19 cellular contexts compared by ENCODE assay signal in genomic region chr12:130483616-130484180, GRCh38.
A peak's percentile ranks its signal among the peaks of the same experiment; 100 is the strongest.
DNase-seq lines count a peak whose midpoint lies in the region; ATAC-seq, FAIRE-seq and TF ChIP-seq lines count a peak whose summit lies in the region.
"Had no signal": no experiment of that assay in that cellular context is flagged by ENCODE, and none has a peak within 500 bp of the region (broad histone marks: within the 10 kb centered on the region; RNA-seq: fewer than 3 reads in every experiment).

No MANE protein-coding gene starts in this region.

- H3K4ac ChIP-seq in H1 (replicated peaks; ENCODE audit: insufficient read length, low read depth, low read length) (no peak overlapping the region), neuronal stem cell (ENCODE audit: low read length) (no peak overlapping the region)

- H2BK15ac ChIP-seq in H1 (ENCODE audit: low read length), result no peak overlapping the region
- peak overlapping the region; percentile 55 for H2BK15ac ChIP-seq in neuronal stem cell (ENCODE audit: low read length)

- intact Hi-C loops in body of pancreas (cut with DNase I), result no loop called here

- H3K79me1 ChIP-seq in H1 (ENCODE audit: low read depth, low read length), result no peaks in the 10 kb centered on the region
- H3K79me1 ChIP-seq in neuronal stem cell (ENCODE audit: low read depth, low read length), result no peaks in the 10 kb centered on the region

- H3K9ac ChIP-seq in H1 (replicated peaks in 1 of 4; ENCODE audit: extremely low read depth in 1 of 4, low read depth in 3 of 4, low read length in 3 of 4) (no peak overlapping the region), neuronal stem cell (ENCODE audit: low read depth, low read length, poor library complexity) (no peak overlapping the region)
- H3K9ac ChIP-seq: BLaER1 had no signal

- H2BK20ac ChIP-seq in H1 (ENCODE audit: low read length), result no peak overlapping the region

- no peak for TF ChIP-seq RAD21 in H1 (IDR thresholded peaks at IDR 0.05 in 1 of 2, conservative IDR thresholded peaks at IDR 0.05 in 1 of 2; ENCODE audit: low read depth in 2 of 2, low read length in 2 of 2)

- no peak overlapping the region for H2AK5ac ChIP-seq in H1 (ENCODE audit: low read depth, low read length)
- peak overlapping the region; percentile 76 for H2AK5ac ChIP-seq in neuronal stem cell (ENCODE audit: low read depth, low read length)

- POLR2A ChIA-PET in H1 (lab: Charles Lee; ENCODE audit: partially characterized antibody), result no interaction called here

- no peak for TF ChIP-seq EP300 in H1 (IDR thresholded peaks at IDR 0.05; ENCODE audit: borderline replicate concordance in 1 of 2, low read depth in 2 of 2, low read length in 2 of 2)

- no peak overlapping the region for H3K56ac ChIP-seq in H1 (replicated peaks; ENCODE audit: insufficient read length, low read depth, low read length)

- no peak overlapping the region for H2BK12ac ChIP-seq in H1 (ENCODE audit: low read depth, low read length)
- peak overlapping the region; percentile 16 for H2BK12ac ChIP-seq in neuronal stem cell (ENCODE audit: low read length)

- DNase-seq in NCI-H2171 (lab: John Stamatoyannopoulos, UW), result peak; percentile 42
- no peak for DNase-seq in H1 (ENCODE audit: low read depth in 1 of 2, low spot score in 2 of 2)
- DNase-seq in neuronal stem cell (ENCODE audit: low spot score), result no peak
- DNase-seq in NCI-H146 (lab: John Stamatoyannopoulos, UW), result no peak
- DNase-seq in body of pancreas, result no peak
- DNase-seq: Caco-2; CD4-positive, CD25-positive, alpha-beta regulatory T cell; CD8-positive, alpha-beta T cell; DMS153; DND-41; HFFc6 had no signal

- H2AFZ ChIP-seq in H1 (ENCODE audit: low read length) (no peak overlapping the region), neuronal stem cell (ENCODE audit: low read length) (no peak overlapping the region)
- H2AFZ ChIP-seq: GM23338 had no signal

- H3K27ac ChIP-seq in H1 (ENCODE audit: low read depth, low read length) (no peak overlapping the region), neuronal stem cell (replicated peaks; ENCODE audit: low read length) (peak overlapping the region; percentile 22), body of pancreas (no peak overlapping the region)
- H3K27ac ChIP-seq: BLaER1, C4-2B had no signal

- H3K14ac ChIP-seq in H1 (ENCODE audit: insufficient read length) (no peak overlapping the region), neuronal stem cell (ENCODE audit: low read length) (peak overlapping the region; percentile 60)

- H4K8ac ChIP-seq in H1 (ENCODE audit: extremely low read depth, insufficient read depth, low read length) (peak overlapping the region; percentile 44; the same call in 1 of the 2 replicates), neuronal stem cell (ENCODE audit: low read depth, low read length) (no peak overlapping the region)

- H4K5ac ChIP-seq in H1 (ENCODE audit: insufficient read length, low read depth, low read length), result no peak overlapping the region

- H3K4me3 ChIP-seq in H1 (ENCODE audit: extremely low read depth in 1 of 4, insufficient read depth in 2 of 4, low read depth in 3 of 4, low read length in 4 of 4), result no peak overlapping the region
- no peak overlapping the region for H3K4me3 ChIP-seq in neuronal stem cell (ENCODE audit: low read length in 2 of 2)
- H3K4me3 ChIP-seq in body of pancreas, result no peak overlapping the region
- H3K4me3 ChIP-seq: BLaER1, GM23338, HAP-1 had no signal

- H3K18ac ChIP-seq in H1 (ENCODE audit: extremely low read depth, low read length), result no peak overlapping the region
- H3K18ac ChIP-seq in neuronal stem cell (ENCODE audit: low read length), result peak overlapping the region; percentile 66

- TF ChIP-seq CTCF in H1 (IDR thresholded peaks at IDR 0.05; ENCODE audit: control extremely low read depth in 1 of 3, insufficient read depth in 1 of 3, low read depth in 1 of 3, low read length in 3 of 3), result no peak
- no peak for TF ChIP-seq CTCF in body of pancreas (IDR thresholded peaks at IDR 0.05)

- no peak overlapping the region for H3K23ac ChIP-seq in H1 (ENCODE audit: insufficient read length)
- peak overlapping the region; percentile 35 for H3K23ac ChIP-seq in neuronal stem cell (ENCODE audit: low read depth, low read length, poor library complexity)

- no peak overlapping the region for H3K4me2 ChIP-seq in H1 (ENCODE audit: insufficient read depth in 1 of 2, low read depth in 2 of 2, low read length in 2 of 2)
- no peak overlapping the region for H3K4me2 ChIP-seq in neuronal stem cell (ENCODE audit: insufficient read depth, low read length, poor library complexity, severe bottlenecking)
- H3K4me2 ChIP-seq: BLaER1, GM23338 had no signal

- CTCF ChIA-PET in H1 (lab: Charles Lee; ENCODE audit: partially characterized antibody), result interaction anchor here (1.0 kb wide), 1 partner anchor 87 kb away, joined by 4 read pairs; no protein-coding TSS in a partner anchor

- 80% methylated on average over 8 of the region's 26 CpGs; no CpG with 5 or more reads in 1 of the 2 experiments for WGBS in H1 (ENCODE audit: extremely low coverage in 1 of 2, insufficient coverage in 1 of 2, insufficient read length in 1 of 2, insufficient replicate concordance in 2 of 2, low coverage in 1 of 2, low lambda C conversion rate in 2 of 2, missing lambda C conversion rate in 1 of 2), 2 experiments
- no CpG with 5 or more reads among the region's 26 CpGs for WGBS in neuronal stem cell (ENCODE audit: extremely low coverage in 2 of 2, insufficient read length in 2 of 2, insufficient replicate concordance in 1 of 2), 2 donors
- WGBS in body of pancreas, 2 donors, result 69 to 73% methylated on average over 16 to 26 of the region's 26 CpGs

- H2BK120ac ChIP-seq in H1 (replicated peaks; ENCODE audit: low read depth, low read length), result no peak overlapping the region
- no peak overlapping the region for H2BK120ac ChIP-seq in neuronal stem cell (ENCODE audit: low read depth, low read length)

- H2BK5ac ChIP-seq in H1 (ENCODE audit: low read depth, low read length) (no peak overlapping the region), neuronal stem cell (ENCODE audit: low read length) (no peak overlapping the region)

- no peak for TF ChIP-seq POLR2A in H1 (IDR thresholded peaks at IDR 0.05; ENCODE audit: control extremely low read depth in 1 of 2, low read depth in 2 of 2, low read length in 2 of 2)
- no peak for TF ChIP-seq POLR2A in body of pancreas (IDR thresholded peaks at IDR 0.05)

- H3K23me2 ChIP-seq in H1 (ENCODE audit: low read depth, low read length), result no peaks in the 10 kb centered on the region

- H3K27me3 ChIP-seq in H1 (replicated peaks in 1 of 4; ENCODE audit: control insufficient read depth in 3 of 4, extremely low read depth in 1 of 4, insufficient read depth in 3 of 4, low read length in 3 of 4) (no peaks in the 10 kb centered on the region), neuronal stem cell (ENCODE audit: control insufficient read depth in 3 of 3, insufficient read depth in 3 of 3, low read depth in 1 of 3, low read length in 3 of 3) (no peaks in the 10 kb centered on the region), body of pancreas (no peaks in the 10 kb centered on the region)
- H3K27me3 ChIP-seq: BLaER1 had no signal

- no peak overlapping the region for H4K91ac ChIP-seq in H1 (replicated peaks; ENCODE audit: insufficient read length, low read length)
- peak overlapping the region; percentile 7 for H4K91ac ChIP-seq in neuronal stem cell (ENCODE audit: low read depth, low read length, poor library complexity)

- H3K9me3 ChIP-seq in H1 (ENCODE audit: insufficient read depth in 2 of 2, low read depth in 1 of 2, low read length in 1 of 2), result no peaks in the 10 kb centered on the region
- peaks cover 0 to 3% of the 10 kb centered on the region in 2 donors for H3K9me3 ChIP-seq in neuronal stem cell (replicated peaks in 1 of 2; ENCODE audit: control insufficient read depth in 2 of 2, insufficient read depth in 1 of 2, low read depth in 1 of 2, low read length in 2 of 2)
- no peaks in the 10 kb centered on the region for H3K9me3 ChIP-seq in body of pancreas
- H3K9me3 ChIP-seq: BLaER1, Caco-2, HAP-1 had no signal

- ATAC-seq in HG02970 (IDR thresholded peaks at IDR 0.05; ENCODE audit: low FRiP score, unreplicated experiment), result no peak
- no peak for ATAC-seq in body of pancreas
- ATAC-seq: CD8-positive, alpha-beta T cell; GM23338 had no signal

- peaks cover 5 to 15% (median 8%) of the 10 kb centered on the region in 4 experiments for H3K4me1 ChIP-seq in H1 (replicated peaks in 1 of 4; ENCODE audit: control insufficient read depth in 3 of 4, insufficient read depth in 4 of 4, low read length in 3 of 4)
- H3K4me1 ChIP-seq in neuronal stem cell (ENCODE audit: control insufficient read depth in 2 of 2, insufficient read depth in 1 of 2, low read depth in 1 of 2, low read length in 2 of 2), result peaks cover 0 to 11% of the 10 kb centered on the region in 2 donors
- H3K4me1 ChIP-seq in body of pancreas, result no peaks in the 10 kb centered on the region
- H3K4me1 ChIP-seq: Caco-2, HAP-1 had no signal

- FAIRE-seq in H1 (lab: Jason Lieb, UNC), result no peak
- FAIRE-seq: G401.6, GM12892, H54 had no signal

- H3K79me2 ChIP-seq in H1 (ENCODE audit: control insufficient read depth in 1 of 2, insufficient read depth in 2 of 2, low read length in 2 of 2), result no peaks in the 10 kb centered on the region

- H3K36me3 ChIP-seq in H1 (ENCODE audit: control insufficient read depth in 2 of 4, insufficient read depth in 4 of 4, low read length in 3 of 4), result no peaks in the 10 kb centered on the region
- H3K36me3 ChIP-seq in neuronal stem cell (replicated peaks in 1 of 2; ENCODE audit: control insufficient read depth in 2 of 2, insufficient read depth in 2 of 2, low read length in 2 of 2), result no peaks in the 10 kb centered on the region
- no peaks in the 10 kb centered on the region for H3K36me3 ChIP-seq in body of pancreas (replicated peaks in 1 of 2; ENCODE audit: insufficient read depth in 1 of 2, low read depth in 2 of 2)
- H3K36me3 ChIP-seq: BLaER1, HAP-1 had no signal

- H4K20me1 ChIP-seq in H1 (replicated peaks in 1 of 2; ENCODE audit: control insufficient read depth in 1 of 2, insufficient read depth in 2 of 2, low read length in 2 of 2), result no peaks in the 10 kb centered on the region

TF ChIP-seq in H1, 55 proteins besides CTCF, POLR2A, EP300 and RAD21 (continues in another document):
- no peak for TF ChIP-seq CREB1 (IDR thresholded peaks at IDR 0.05)
- TF ChIP-seq SAP30 (IDR thresholded peaks at IDR 0.05; ENCODE audit: insufficient read depth, insufficient replicate concordance, low read length), result no peak
- no peak for TF ChIP-seq E2F6 (IDR thresholded peaks at IDR 0.05)
